Comparison of ENCODE assay signal across 26 cellular contexts in genomic region chr2:72800491-72800890, GRCh38. TPM values are rescaled to one million over a fixed set of nuclear protein-coding genes. Genes with fewer than 3 reads are reported as not detected.
DNase-seq lines count a peak whose midpoint lies in the region; ATAC-seq, FAIRE-seq and TF ChIP-seq lines count a peak whose summit lies in the region.
"Had no signal": no experiment of that assay in that cellular context is flagged by ENCODE, and none has a peak within 500 bp of the region (broad histone marks: within the 10 kb centered on the region; RNA-seq: fewer than 3 reads in every experiment).

No MANE protein-coding gene starts in this region.

- no peak overlapping the region for H2AFZ ChIP-seq in HepG2 (ENCODE audit: low read length)

- no peak for DNase-seq in HepG2 (ENCODE audit: low spot score)
- DNase-seq in right lobe of liver: no peak
- no peak for DNase-seq in dorsolateral prefrontal cortex
- no peak for DNase-seq in mucosa of descending colon
- no peak for DNase-seq in NCI-H146 (lab: John Stamatoyannopoulos, UW)
- DNase-seq: ACHN; BE2C; C1 segment of cervical spinal cord; CD4-positive, alpha-beta memory T cell; CD4-positive, CD25-positive, alpha-beta regulatory T cell; CD8-positive, alpha-beta memory T cell; COR-L47; DMS 273 treated with DMSO at 0.1 percent for 48 hours; DMS153; DMS53; DMS79; DND-41; EL; GDM1 had no signal

- no TSS peak for BruUV-seq in HepG2 (replicated peaks; lab: Mats Ljungman, UMichigan)

- no peaks in the 10 kb centered on the region for H3K36me3 ChIP-seq in HepG2 (replicated peaks in 1 of 2; ENCODE audit: control insufficient read depth in 1 of 2, insufficient read depth in 2 of 2, low read length in 2 of 2)
- H3K36me3 ChIP-seq in right lobe of liver: no peaks in the 10 kb centered on the region
- no peaks in the 10 kb centered on the region for H3K36me3 ChIP-seq in mucosa of descending colon (ENCODE audit: low read depth)
- H3K36me3 ChIP-seq: BE2C, BLaER1 had no signal

- no peak for TF ChIP-seq EP300 in HepG2 (IDR thresholded peaks at IDR 0.05; ENCODE audit: low read depth in 2 of 2, low read length in 2 of 2)
- TF ChIP-seq EP300 in HepG2 (CRISPR knock-in tag; IDR thresholded peaks at IDR 0.05; ENCODE audit: borderline replicate concordance): no peak

- H3K9ac ChIP-seq in HepG2 (ENCODE audit: insufficient read depth, low read depth, low read length): no peak overlapping the region
- H3K9ac ChIP-seq: BLaER1 had no signal

- CTCF ChIA-PET in HepG2 (lab: Yijun Ruan, JAX; ENCODE audit: low intra/inter-chr PET ratio, low total read pairs): no interaction called here

- TF ChIP-seq POLR2A in HepG2 (IDR thresholded peaks at IDR 0.05; ENCODE audit: insufficient read depth in 1 of 2, low read depth in 2 of 2, low read length in 2 of 2) (no peak), right lobe of liver (IDR thresholded peaks at IDR 0.05) (no peak)

- TF ChIP-seq CTCF in HepG2 (CRISPR knock-in tag; IDR thresholded peaks at IDR 0.05) (no peak), right lobe of liver (IDR thresholded peaks at IDR 0.05) (no peak), dorsolateral prefrontal cortex (IDR thresholded peaks at IDR 0.05 in 54 of 56, conservative IDR thresholded peaks at IDR 0.05 in 2 of 56; ENCODE audit: low read depth in 1 of 56, partially characterized antibody in 56 of 56) (no peak), mucosa of descending colon (IDR thresholded peaks at IDR 0.05) (no peak)

- FAIRE-seq in HepG2 (lab: Jason Lieb, UNC): no peak
- FAIRE-seq: GM12878, GM12892, GM18507 had no signal

- H3K9me3 ChIP-seq in HepG2 (ENCODE audit: low read length): no peaks in the 10 kb centered on the region
- H3K9me3 ChIP-seq in right lobe of liver: no peaks in the 10 kb centered on the region
- H3K9me3 ChIP-seq in mucosa of descending colon: no peaks in the 10 kb centered on the region
- H3K9me3 ChIP-seq: BE2C, BLaER1 had no signal

- WGBS in HepG2 (ENCODE audit: low lambda C conversion rate): 76% methylated on average over 2 of the region's 2 CpGs
- 93% methylated on average over 2 of the region's 2 CpGs for WGBS in right lobe of liver (ENCODE audit: insufficient coverage, low coverage, low lambda C conversion rate, missing lambda C conversion rate)

- no peaks in the 10 kb centered on the region for H3K79me2 ChIP-seq in HepG2 (ENCODE audit: insufficient read depth, low read length)

- H3K4me1 ChIP-seq in HepG2 (ENCODE audit: insufficient read depth, low read length) (no peaks in the 10 kb centered on the region), right lobe of liver (no peaks in the 10 kb centered on the region), mucosa of descending colon (ENCODE audit: low read depth) (peaks cover 11% of the 10 kb centered on the region)
- H3K4me1 ChIP-seq: BE2C, BLaER1 had no signal

- intact Hi-C loops in HepG2 (cut with micrococcal nuclease; ENCODE audit: unreplicated experiment): no loop called here
- intact Hi-C loops in right lobe of liver (cut with DNase I): no loop called here
- intact Hi-C loops in dorsolateral prefrontal cortex (cut with DNase I): no loop called here
- intact Hi-C loops in mucosa of descending colon (cut with DNase I, micrococcal nuclease): no loop called here

- H4K20me1 ChIP-seq in HepG2 (ENCODE audit: insufficient read depth, low read length): peaks cover 3% of the 10 kb centered on the region; the same call in 1 of the 2 replicates
- H4K20me1 ChIP-seq: BLaER1 had no signal

- in situ Hi-C loops in HepG2 (cut with HindIII; ENCODE audit: extremely low pct_ligation_motif_present, low pct_unique_long_range_greater_than_20kb): no loop called here

- no peak for TF ChIP-seq RAD21 in HepG2 (CRISPR knock-in tag; IDR thresholded peaks at IDR 0.05)

- POLR2A ChIA-PET in HepG2 (lab: Yijun Ruan, JAX): no interaction called here

- no peak overlapping the region for H3K4me2 ChIP-seq in HepG2 (ENCODE audit: low read depth, low read length)
- H3K4me2 ChIP-seq: BLaER1 had no signal

- H3K27me3 ChIP-seq in HepG2 (ENCODE audit: control insufficient read depth in 1 of 2, insufficient read depth in 2 of 2, low read length in 2 of 2): no peaks in the 10 kb centered on the region
- H3K27me3 ChIP-seq in right lobe of liver: no peaks in the 10 kb centered on the region
- H3K27me3 ChIP-seq in dorsolateral prefrontal cortex: no peaks in the 10 kb centered on the region
- H3K27me3 ChIP-seq: BE2C, BLaER1 had no signal

- H3K4me3 ChIP-seq in HepG2 (replicated peaks in 1 of 3; ENCODE audit: insufficient read depth in 1 of 3, low read depth in 2 of 3, low read length in 3 of 3) (no peak overlapping the region), right lobe of liver (no peak overlapping the region), dorsolateral prefrontal cortex (no peak overlapping the region), mucosa of descending colon (no peak overlapping the region)
- H3K4me3 ChIP-seq: BLaER1, GM12878 had no signal

- ATAC-seq in HepG2: no peak
- ATAC-seq in right lobe of liver: no peak
- ATAC-seq in mucosa of descending colon: peak; percentile 91
- ATAC-seq in GM21786 (IDR thresholded peaks at IDR 0.05; ENCODE audit: unreplicated experiment): no peak
- ATAC-seq in HG03520 (IDR thresholded peaks at IDR 0.05; ENCODE audit: unreplicated experiment): no peak
- ATAC-seq: GM12878 had no signal

- H3K27ac ChIP-seq in HepG2 (ENCODE audit: extremely low read length, insufficient read depth, low read length): no peak overlapping the region
- no peak overlapping the region for H3K27ac ChIP-seq in right lobe of liver
- H3K27ac ChIP-seq in dorsolateral prefrontal cortex: peak overlapping the region in 39 of 59 donors; percentile 43 to 97 (median 92)
- H3K27ac ChIP-seq: 22Rv1, BLaER1 had no signal

TF ChIP-seq in HepG2, 621 proteins besides CTCF, POLR2A, EP300 and RAD21:
- peak; percentile 83 for TF ChIP-seq ZNF629 (CRISPR knock-in tag; conservative IDR thresholded peaks at IDR 0.05)
- TF ChIP-seq KDM5A (IDR thresholded peaks at IDR 0.05; ENCODE audit: borderline replicate concordance, low read length): no peak

RNA-seq across cellular contexts. Expression of gene EXOC6B, which starts 25.3 kb away (rescaled TPM):
- total RNA-seq in HepG2 (2016; rRNA removed; fragmentation: Illumina TruSeq; extraction: Trizol): 15.9 and 28.4 TPM in 2 replicates
- 21.5 and 21.7 TPM in 2 replicates for total RNA-seq in HepG2 (2016; cell fraction: cytosol; rRNA removed; fragmentation: Illumina TruSeq; extraction: Trizol; ENCODE audit: low read depth)
- total RNA-seq in HepG2 (2016; cell fraction: insoluble cytoplasmic fraction; rRNA removed; fragmentation: Illumina TruSeq; extraction: Trizol): 15.1 and 26.4 TPM in 2 replicates
- 6.5 and 7.7 TPM in 2 replicates for total RNA-seq in HepG2 (2016; cell fraction: membrane; rRNA removed; fragmentation: Illumina TruSeq; extraction: Trizol)
- 27.6 and 32.1 TPM in 2 replicates for total RNA-seq in HepG2 (2016; cell fraction: nucleus; rRNA removed; fragmentation: Illumina TruSeq; extraction: Trizol)
- polyA plus RNA-seq in HepG2 (2011; rRNA removed): 9.1 and 10.0 TPM in 2 replicates
- 6.7 and 7.0 TPM in 2 replicates for polyA plus RNA-seq in HepG2 (2011; cell fraction: cytosol; rRNA removed)
- polyA plus RNA-seq in HepG2 (2011; cell fraction: nucleus; rRNA removed): 10.0 and 10.7 TPM in 2 replicates
- polyA plus RNA-seq in HepG2 (2012): 6.2 and 7.1 TPM in 2 replicates
- 0.36 and 0.58 TPM in 2 replicates for polyA plus RNA-seq in HepG2 (2016; cell fraction: cytosol; fragmentation: Illumina TruSeq; extraction: Trizol; ENCODE audit: low read depth)
- 17.2 and 17.6 TPM in 2 replicates for polyA plus RNA-seq in HepG2 (2016; cell fraction: insoluble cytoplasmic fraction; fragmentation: Illumina TruSeq; extraction: Trizol; ENCODE audit: low read depth)
- 1.5 and 1.7 TPM in 2 replicates for polyA plus RNA-seq in HepG2 (2016; cell fraction: membrane; fragmentation: Illumina TruSeq; extraction: Trizol; ENCODE audit: low read depth)
- 12.3 and 13.8 TPM in 2 replicates for polyA plus RNA-seq in HepG2 (2016; cell fraction: nucleus; fragmentation: Illumina TruSeq; extraction: Trizol; ENCODE audit: insufficient read depth, low read depth)
- polyA minus RNA-seq in HepG2 (2011; rRNA and poly(A)+ RNA removed; ENCODE audit: low replicate concordance): 31.1 and 34.5 TPM in 2 replicates
- polyA minus RNA-seq in HepG2 (2011; cell fraction: cytosol; rRNA and poly(A)+ RNA removed): 19.1 and 24.2 TPM in 2 replicates
- 53.9 and 61.8 TPM in 2 replicates for polyA minus RNA-seq in HepG2 (2011; cell fraction: nucleus; rRNA and poly(A)+ RNA removed)
- total RNA-seq in right lobe of liver: 10 to 100 TPM in 2 of 6 experiments, 1 to 10 TPM in 4; 7.8 to 15.1 (median 9.1) TPM
- 100 to 1,000 TPM; 102 to 181 (median 132) TPM for total RNA-seq in dorsolateral prefrontal cortex
- 10 to 100 TPM; 19.4 to 52.4 (median 28.8) TPM for total RNA-seq in mucosa of descending colon

Comparison
In these comparisons a context has a peak if more than half of its experiments do, and no peak if none do; other contexts are left out.
1. H3K27ac ChIP-seq: peak in dorsolateral prefrontal cortex (39 of 59); none in HepG2 (single experiment) and right lobe of liver (0 of 3).